ENCODE assay signal across 14 cellular contexts in genomic region chr6:99522531-99522930, GRCh38. TPM values are rescaled to one million over a fixed set of nuclear protein-coding genes. Genes with fewer than 3 reads are reported as not detected.
DNase-seq lines count a peak whose midpoint lies in the region; ATAC-seq, FAIRE-seq and TF ChIP-seq lines count a peak whose summit lies in the region.
"Had no signal": no experiment of that assay in that cellular context is flagged by ENCODE, and none has a peak within 500 bp of the region (broad histone marks: within the 10 kb centered on the region; RNA-seq: fewer than 3 reads in every experiment).

No MANE protein-coding gene starts in this region.

- H4K20me1 ChIP-seq in GM23248 (ENCODE audit: insufficient read depth): no peaks in the 10 kb centered on the region

- intact Hi-C loops in CD4-positive, alpha-beta memory T cell (cut with micrococcal nuclease): loop anchor here (5.0 kb wide), 1 partner anchor 90 kb away; no protein-coding TSS in a partner anchor

- peak overlapping the region; percentile 94; the same call in 1 of the 2 replicates for H2AFZ ChIP-seq in GM23248

- 0 out of 2 replicates have a peak, but pooled peaks cover 2% of the 10 kb centered on the region for H3K4me1 Mint-ChIP-seq in WTC11
- H3K4me1 Mint-ChIP-seq in activated CD8-positive, alpha-beta memory T cell treated with anti-CD3 and anti-CD28 coated beads, Interleukin-2, amount 10 ng/mL, durations not matched to agents 7 days and 5 days: peaks cover 16% of the 10 kb centered on the region
- H3K4me1 Mint-ChIP-seq in CD4-positive, alpha-beta memory T cell: peaks cover 7 to 26% (median 21%) of the 10 kb centered on the region in 4 donors

- POLR2A ChIA-PET in WTC11 (lab: Charles Lee): interaction anchor here (2.1 kb wide), 1 partner anchor 46 kb away, joined by 15 read pairs; the partner anchor contains the start of gene CCNC
- POLR2A ChIA-PET in CD4-positive, alpha-beta memory T cell (lab: Charles Lee; ENCODE audit: partially characterized antibody): interaction anchor here (1.1 kb wide), 1 partner anchor 46 kb away, joined by 3 read pairs; the partner anchor contains the start of gene CCNC

- no peaks in the 10 kb centered on the region for H3K27me3 ChIP-seq in GM23248 (replicated peaks; ENCODE audit: insufficient read depth)
- H3K27me3 ChIP-seq in gastroesophageal sphincter: no peaks in the 10 kb centered on the region
- H3K27me3 ChIP-seq in CD4-positive, alpha-beta memory T cell (ENCODE audit: insufficient read depth, low read length): no peaks in the 10 kb centered on the region
- H3K27me3 ChIP-seq: testis had no signal

- WGBS in GM23248 (ENCODE audit: low coverage in 1 of 2, low lambda C conversion rate in 2 of 2, missing lambda C conversion rate in 2 of 2), 2 experiments: 29 to 38% methylated on average over 4 of the region's 4 CpGs
- 59 to 83% methylated on average over 3 to 4 of the region's 4 CpGs for WGBS in gastroesophageal sphincter (ENCODE audit: low coverage in 1 of 2), 2 donors

- H3K27ac ChIP-seq in GM23248 (peak overlapping the region; percentile 88), gastroesophageal sphincter (no peak overlapping the region)
- H3K27ac ChIP-seq in CD4-positive, alpha-beta memory T cell (ENCODE audit: low read depth, low read length): no peak overlapping the region

- H3K9me3 Mint-ChIP-seq in WTC11: 0 out of 2 replicates have a peak, but pooled peaks cover 4% of the 10 kb centered on the region
- no peaks in the 10 kb centered on the region for H3K9me3 Mint-ChIP-seq in activated CD8-positive, alpha-beta memory T cell treated with anti-CD3 and anti-CD28 coated beads, Interleukin-2, amount 10 ng/mL, durations not matched to agents 7 days and 5 days (ENCODE audit: low read depth)
- H3K9me3 Mint-ChIP-seq in CD4-positive, alpha-beta memory T cell: no peaks in the 10 kb centered on the region

- TF ChIP-seq CTCF in WTC11 (IDR thresholded peaks at IDR 0.05) (no peak), gastroesophageal sphincter (IDR thresholded peaks at IDR 0.05) (no peak)

- H3K4me3 ChIP-seq in GM23248: peak overlapping the region; percentile 92
- H3K4me3 ChIP-seq in gastroesophageal sphincter: no peak overlapping the region
- no peak overlapping the region for H3K4me3 ChIP-seq in CD4-positive, alpha-beta memory T cell (ENCODE audit: low read length in 2 of 2)
- H3K4me3 ChIP-seq: lung, testis had no signal

- H3K36me3 ChIP-seq in GM23248 (ENCODE audit: low read depth) (0 out of 2 replicates have a peak, but pooled peaks cover 10% of the 10 kb centered on the region), gastroesophageal sphincter (no peaks in the 10 kb centered on the region)
- no peaks in the 10 kb centered on the region for H3K36me3 ChIP-seq in CD4-positive, alpha-beta memory T cell (ENCODE audit: insufficient read depth, low read length)

- CTCF ChIA-PET in WTC11 (lab: Charles Lee): interaction anchor here (1.1 to 1.5 kb wide), 3 partner anchors 46 to 83 kb away, joined by 3 to 7 read pairs (median 3); partner anchors contain the start of gene CCNC
- CTCF ChIA-PET in activated CD8-positive, alpha-beta memory T cell treated with anti-CD3 and anti-CD28 coated beads, Interleukin-2, amount 10 ng/mL, durations not matched to agents 7 days and 5 days (lab: Charles Lee): interaction anchor here (0.8 to 2.2 kb wide), 5 partner anchors 11 to 97 kb away, joined by 3 to 7 read pairs (median 4); no protein-coding TSS in a partner anchor
- CTCF ChIA-PET in CD4-positive, alpha-beta memory T cell (lab: Charles Lee; ENCODE audit: partially characterized antibody): interaction anchor here (0.9 to 2.1 kb wide), 7 partner anchors 10 to 223 kb away, joined by 3 to 5 read pairs (median 4); partner anchors contain the start of gene CCNC

- peaks cover 6% of the 10 kb centered on the region; the same call in 1 of the 2 replicates for H3K36me3 Mint-ChIP-seq in WTC11
- no peaks in the 10 kb centered on the region for H3K36me3 Mint-ChIP-seq in activated CD8-positive, alpha-beta memory T cell treated with anti-CD3 and anti-CD28 coated beads, Interleukin-2, amount 10 ng/mL, durations not matched to agents 7 days and 5 days
- peaks cover 0 to 6% of the 10 kb centered on the region in 2 donors for H3K36me3 Mint-ChIP-seq in CD4-positive, alpha-beta memory T cell

- ATAC-seq in WTC11 (no peak), gastroesophageal sphincter (peak; percentile 45), GM21723 (IDR thresholded peaks at IDR 0.05; ENCODE audit: unreplicated experiment) (no peak)
- ATAC-seq in activated CD8-positive, alpha-beta memory T cell treated with anti-CD3 and anti-CD28 coated beads, Interleukin-2, amount 10 ng/mL, durations not matched to agents 7 days and 5 days: no peak

- no peak for TF ChIP-seq EP300 in gastroesophageal sphincter (IDR thresholded peaks at IDR 0.05)

- in situ Hi-C loops in GM23248 (cut with MboI): no loop called here

- H3K27ac Mint-ChIP-seq in WTC11: no peak overlapping the region
- no peak overlapping the region for H3K27ac Mint-ChIP-seq in activated CD8-positive, alpha-beta memory T cell treated with anti-CD3 and anti-CD28 coated beads, Interleukin-2, amount 10 ng/mL, durations not matched to agents 7 days and 5 days
- peak overlapping the region in 2 of 7 donors; percentile 47 to 58 for H3K27ac Mint-ChIP-seq in CD4-positive, alpha-beta memory T cell

- H3K4me2 ChIP-seq in GM23248 (ENCODE audit: unreplicated experiment): peak overlapping the region; percentile 87

- H3K4me1 ChIP-seq in GM23248 (ENCODE audit: insufficient read depth): peaks cover 11% of the 10 kb centered on the region
- H3K4me1 ChIP-seq in gastroesophageal sphincter: peaks cover 0 to 22% (median 9%) of the 10 kb centered on the region in 3 donors
- peaks cover 20% of the 10 kb centered on the region for H3K4me1 ChIP-seq in CD4-positive, alpha-beta memory T cell (ENCODE audit: insufficient read depth, low read length)
- H3K4me1 ChIP-seq: testis had no signal

- FAIRE-seq in urothelium cell line (lab: Jason Lieb, UNC): no peak
- FAIRE-seq: D721Med had no signal

- no peaks in the 10 kb centered on the region for H3K9me3 ChIP-seq in GM23248 (ENCODE audit: low read depth)
- no peaks in the 10 kb centered on the region for H3K9me3 ChIP-seq in gastroesophageal sphincter
- no peaks in the 10 kb centered on the region for H3K9me3 ChIP-seq in CD4-positive, alpha-beta memory T cell (ENCODE audit: control insufficient read depth in 1 of 2, low read length in 2 of 2)
- H3K9me3 ChIP-seq: testis had no signal

- H3K4me3 Mint-ChIP-seq in WTC11: peak overlapping the region; percentile 100
- no peak overlapping the region for H3K4me3 Mint-ChIP-seq in activated CD8-positive, alpha-beta memory T cell treated with anti-CD3 and anti-CD28 coated beads, Interleukin-2, amount 10 ng/mL, durations not matched to agents 7 days and 5 days
- peak overlapping the region in 3 of 8 donors; percentile 15 to 98 (median 43) for H3K4me3 Mint-ChIP-seq in CD4-positive, alpha-beta memory T cell

- H3F3A ChIP-seq in GM23248 (ENCODE audit: insufficient read depth): peaks cover 13% of the 10 kb centered on the region; the same call in 1 of the 2 replicates

- TF ChIP-seq POLR2A in gastroesophageal sphincter (IDR thresholded peaks at IDR 0.05): no peak

- DNase-seq in AG08396 (ENCODE audit: low spot score) (peak; percentile 14), GM23248 (peak; percentile 79), WTC11 (ENCODE audit: low spot score) (no peak), urothelium cell line (ENCODE audit: low spot score) (no peak)
- no peak for DNase-seq in activated CD8-positive, alpha-beta memory T cell treated with anti-CD3 and anti-CD28 coated beads, Interleukin-2, amount 10 ng/mL, durations not matched to agents 7 days and 5 days
- no peak for DNase-seq in CD4-positive, alpha-beta memory T cell
- DNase-seq: activated T-cell treated with anti-CD3 and anti-CD28 coated beads, Interleukin-2, amount 50 U/mL, for 1 hour; glutamatergic neuron; NCI-H2081 treated with DMSO at 0.1 percent for 48 hours had no signal

- H3K9ac ChIP-seq in GM23248: peak overlapping the region; percentile 85

- H3K27me3 Mint-ChIP-seq in WTC11 (ENCODE audit: low read depth): no peaks in the 10 kb centered on the region
- no peaks in the 10 kb centered on the region for H3K27me3 Mint-ChIP-seq in activated CD8-positive, alpha-beta memory T cell treated with anti-CD3 and anti-CD28 coated beads, Interleukin-2, amount 10 ng/mL, durations not matched to agents 7 days and 5 days
- H3K27me3 Mint-ChIP-seq in CD4-positive, alpha-beta memory T cell: no peaks in the 10 kb centered on the region

- peaks cover 53% of the 10 kb centered on the region for H3K79me2 ChIP-seq in GM23248 (ENCODE audit: insufficient read depth)

- no peaks in the 10 kb centered on the region for H3K9me2 ChIP-seq in GM23248 (ENCODE audit: insufficient read depth)

TF ChIP-seq in WTC11, 78 proteins besides CTCF, POLR2A, EP300 and RAD21:
- TF ChIP-seq FOXJ3 (CRISPR knock-in tag; IDR thresholded peaks at IDR 0.05; ENCODE audit: borderline replicate concordance): no peak
- TF ChIP-seq MYBL2 (CRISPR knock-in tag; IDR thresholded peaks at IDR 0.05): no peak
TF ChIP-seq in WTC11: peak in this region for 0.

RNA-seq across cellular contexts. Expression of gene USP45, which starts 7.3 kb away (rescaled TPM):
- 9.4 and 14.4 TPM in 2 replicates for total RNA-seq in GM23248 (2014; rRNA removed; shearing (Covaris generic))
- polyA plus RNA-seq in GM23248 (2016; fragmentation: Nextera tagmentation; extraction: Ambion mirVana): 12.2 and 13.2 TPM in 2 replicates
- total RNA-seq in WTC11 (2021) (22.4 to 34.7 TPM (median 25.7 TPM) in 3 replicates), gastroesophageal sphincter (10 to 100 TPM; 11.2 to 18.6 (median 15.0) TPM)
- 10 to 100 TPM; 10.2 to 16.0 TPM for total RNA-seq in activated CD8-positive, alpha-beta memory T cell treated with anti-CD3 and anti-CD28 coated beads, Interleukin-2, amount 10 ng/mL, durations not matched to agents 7 days and 5 days
- total RNA-seq in CD4-positive, alpha-beta memory T cell: 10 to 100 TPM; 13.5 to 15.4 TPM
- 1 to 10 TPM; 3.7 to 4.2 TPM for polyA plus RNA-seq in CD4-positive, alpha-beta memory T cell

RNA-seq across cellular contexts. Expression of gene CCNC, which starts 45.9 kb away (rescaled TPM):
- total RNA-seq in GM23248 (2014; rRNA removed; shearing (Covaris generic)): 78.5 and 89.3 TPM in 2 replicates
- polyA plus RNA-seq in GM23248 (2016; fragmentation: Nextera tagmentation; extraction: Ambion mirVana): 48.6 and 53.9 TPM in 2 replicates
- 82.2 to 93.1 TPM (median 86.8 TPM) in 3 replicates for total RNA-seq in WTC11 (2021)
- total RNA-seq in gastroesophageal sphincter: 10 to 100 TPM; 31.6 to 66.2 (median 40.4) TPM
- 10 to 100 TPM; 39.3 to 39.4 TPM for total RNA-seq in activated CD8-positive, alpha-beta memory T cell treated with anti-CD3 and anti-CD28 coated beads, Interleukin-2, amount 10 ng/mL, durations not matched to agents 7 days and 5 days
- 10 to 100 TPM; 41.3 to 42.7 TPM for total RNA-seq in CD4-positive, alpha-beta memory T cell
- 10 to 100 TPM; 46.4 to 76.6 TPM for polyA plus RNA-seq in CD4-positive, alpha-beta memory T cell

Comparison
In these comparisons a context has a peak if more than half of its experiments do, and no peak if none do; other contexts are left out.
1. DNase-seq: peak in AG08396 (single experiment) and GM23248 (single experiment); none in WTC11 (single experiment), activated CD8-positive, alpha-beta memory T cell treated with anti-CD3 and anti-CD28 coated beads, Interleukin-2, amount 10 ng/mL, durations not matched to agents 7 days and 5 days (single experiment), CD4-positive, alpha-beta memory T cell (0 of 5) and urothelium cell line (single experiment).